8 cellular contexts compared by ENCODE assay signal in the genomic region with DNA sequence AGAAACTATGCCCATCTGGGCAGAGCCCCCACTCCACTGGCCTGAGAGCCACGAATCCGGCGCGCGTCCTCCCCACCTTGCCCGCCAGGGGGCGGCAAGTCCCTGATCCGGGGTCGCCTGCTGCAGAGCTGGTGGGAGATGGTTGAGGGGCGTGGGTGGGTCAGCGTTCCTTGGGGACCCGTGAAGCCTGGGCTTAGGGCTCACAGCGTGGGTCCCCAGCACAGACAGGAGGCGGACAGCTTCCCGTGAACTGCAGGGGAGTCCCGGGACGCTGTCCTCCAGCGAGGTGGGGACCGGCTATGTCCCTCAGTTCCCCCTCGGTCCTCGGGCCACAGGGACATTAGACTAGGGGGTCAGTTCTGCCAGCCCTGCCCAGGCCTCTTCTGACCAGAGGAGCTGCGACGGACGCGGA. TPM values are rescaled to one million over a fixed set of nuclear protein-coding genes. Genes with fewer than 3 reads are reported as not detected.
DNase-seq lines count a peak whose midpoint lies in the region; ATAC-seq and TF ChIP-seq lines count a peak whose summit lies in the region.

No MANE protein-coding gene starts in this region.

- H3K79me2 ChIP-seq in mammary epithelial cell (ENCODE audit: insufficient read depth, low read length), result peaks cover 25% of the 10 kb centered on the region

- 0% methylated on average over 10 of the region's 25 CpGs for WGBS in mammary epithelial cell (ENCODE audit: low coverage, missing lambda C conversion rate)

- peak overlapping the region; percentile 91 for H3K4me2 ChIP-seq in mammary epithelial cell (ENCODE audit: insufficient read depth, low read depth, low read length)

- H3K4me1 Mint-ChIP-seq in immature natural killer cell, result peaks cover 14% of the 10 kb centered on the region in 2 donors

- no TSS peak for BruUV-seq in mammary epithelial cell (replicated peaks; lab: Mats Ljungman, UMichigan)

- dilution Hi-C loops in mammary epithelial cell (cut with HindIII; ENCODE audit: low sequenced_read_pairs), result no loop called here

- TF ChIP-seq CTCF in WERI-Rb-1 (IDR thresholded peaks at IDR 0.05; ENCODE audit: low read depth, low read length) (peak; percentile 91), mammary epithelial cell (conservative IDR thresholded peaks at IDR 0.05 in 1 of 2, IDR thresholded peaks at IDR 0.05 in 1 of 2; ENCODE audit: extremely low read depth in 1 of 2, insufficient read depth in 1 of 2, low read depth in 1 of 2, low read length in 2 of 2) (peak; percentile 78 to 88)

- H3K36me3 ChIP-seq in WERI-Rb-1 (peaks cover 24% of the 10 kb centered on the region), mammary epithelial cell (ENCODE audit: insufficient read depth, low read length) (peaks cover 2% of the 10 kb centered on the region)

- peak overlapping the region; percentile 45 for H3K9ac ChIP-seq in mammary epithelial cell (ENCODE audit: insufficient read depth, low read length)

- H3K27me3 ChIP-seq in WERI-Rb-1 (ENCODE audit: insufficient read depth, low read depth, severe bottlenecking) (peaks cover 2% of the 10 kb centered on the region), mammary epithelial cell (ENCODE audit: insufficient read depth, low read length) (no peaks in the 10 kb centered on the region)

- peak; percentile 79 for DNase-seq in NK-92 treated with Interleukin-12 subunit alpha and Interleukin-12 subunit beta, amount 100 ng/mL, for 24 hours (lab: John Stamatoyannopoulos, UW)
- DNase-seq in NK-92 (lab: John Stamatoyannopoulos, UW; ENCODE audit: unreplicated experiment) (no peak), NCI-H146 treated with DMSO at 0.1 percent for 48 hours (lab: John Stamatoyannopoulos, UW; ENCODE audit: unreplicated experiment) (peak; percentile 33), WERI-Rb-1 (peak; percentile 85), mammary epithelial cell (no peak), immature natural killer cell (peak; percentile 70 to 76 (median 74))
- peak; percentile 78 for DNase-seq in stimulated activated CD4-positive, alpha-beta T cell treated with anti-CD3 and anti-CD28 coated beads, Interleukin-12 subunit alpha, Interleukin-12 subunit beta, amount 100 ng/mL, for 4 hours

- peaks cover 0 to 5% (median 5%) of the 10 kb centered on the region in 3 donors for H3K27me3 Mint-ChIP-seq in immature natural killer cell (ENCODE audit: low read depth in 3 of 3)

- intact Hi-C loops in mammary epithelial cell (cut with micrococcal nuclease), result loop anchor here (1.0 to 5.0 kb wide), 5 partner anchors 19 to 353 kb away; a partner anchor contains a TSS

- peak; percentile 72 for ATAC-seq in HG02852 (IDR thresholded peaks at IDR 0.05; ENCODE audit: unreplicated experiment)

- H3K27ac Mint-ChIP-seq in immature natural killer cell, result peak overlapping the region; percentile 36 to 95 (median 88)

- H3K4me3 Mint-ChIP-seq in immature natural killer cell, result peak overlapping the region; percentile 95 to 97 (median 96)

- in situ Hi-C loops in mammary epithelial cell (cut with MboI; ENCODE audit: low sequenced_read_pairs in 2 of 2), result loop anchor here (5.0 to 25.0 kb wide), 3 partner anchors 147 to 357 kb away; a partner anchor contains a TSS

- peaks cover 0 to 2% (median 0%) of the 10 kb centered on the region in 3 donors for H3K36me3 Mint-ChIP-seq in immature natural killer cell

- H3K9me3 ChIP-seq in WERI-Rb-1 (ENCODE audit: severe bottlenecking), result no peaks in the 10 kb centered on the region
- H3K9me3 ChIP-seq in mammary epithelial cell (replicated peaks; ENCODE audit: insufficient read depth, low read length), result no peaks in the 10 kb centered on the region

- no peaks in the 10 kb centered on the region for H4K20me1 ChIP-seq in mammary epithelial cell (ENCODE audit: insufficient read depth, low read length)

- CTCF ChIA-PET in mammary epithelial cell (lab: Charles Lee; ENCODE audit: low non-redundant PET), result interaction anchor here (0.6 to 1.1 kb wide), 5 partner anchors 119 to 579 kb away, joined by 3 to 9 read pairs (median 4); a partner anchor contains a TSS

- H3K4me1 ChIP-seq in mammary epithelial cell (ENCODE audit: insufficient read depth, low read length), result peaks cover 12% of the 10 kb centered on the region

- H3K9me3 Mint-ChIP-seq in immature natural killer cell, result no peaks in the 10 kb centered on the region

- H3K4me3 ChIP-seq in WERI-Rb-1 (ENCODE audit: low read depth, low read length) (peak overlapping the region; percentile 63), mammary epithelial cell (replicated peaks in 1 of 3; ENCODE audit: insufficient read depth in 1 of 3, low read depth in 2 of 3, low read length in 3 of 3) (peak overlapping the region; percentile 63 to 98 (median 71))

- peak overlapping the region; percentile 98 for H2AFZ ChIP-seq in mammary epithelial cell (ENCODE audit: low read depth, low read length)

- H3K27ac ChIP-seq in WERI-Rb-1, result peak overlapping the region; percentile 93
- peak overlapping the region; percentile 72 for H3K27ac ChIP-seq in mammary epithelial cell (ENCODE audit: insufficient read depth, low read depth, low read length)

RNA-seq across cellular contexts. Expression of a gene that starts 0.6 kb away (rescaled TPM):
- total RNA-seq in mammary epithelial cell, result 10 to 100 TPM; 29.2 to 52.2 TPM
- polyA plus RNA-seq in mammary epithelial cell, result 65.2 TPM
- polyA minus RNA-seq in mammary epithelial cell, result 17.2 TPM
- polyA plus RNA-seq in immature natural killer cell, result 10 to 100 TPM; 65.1 to 70.3 (median 67.0) TPM

RNA-seq across cellular contexts. Expression of a gene that starts 11.3 kb away (rescaled TPM):
- 10 to 100 TPM; 12.7 to 22.3 TPM for total RNA-seq in mammary epithelial cell
- polyA plus RNA-seq in mammary epithelial cell, result 4.3 TPM
- polyA minus RNA-seq in mammary epithelial cell, result 11.2 TPM
- polyA plus RNA-seq in immature natural killer cell, result 1 to 10 TPM in 1 of 3 donors, under 1 TPM in 2; 0.03 to 2.0 (median 0.47) TPM

RNA-seq across cellular contexts. Expression of a gene that starts 14.9 kb away (rescaled TPM):
- total RNA-seq in mammary epithelial cell, result not detected
- not detected for polyA plus RNA-seq in mammary epithelial cell
- polyA minus RNA-seq in mammary epithelial cell, result not detected
- not detected for polyA plus RNA-seq in immature natural killer cell

RNA-seq across cellular contexts. Expression of a gene that starts 28.0 kb away (rescaled TPM):
- not detected for total RNA-seq in mammary epithelial cell
- polyA plus RNA-seq in mammary epithelial cell (not detected), immature natural killer cell (not detected)
- polyA minus RNA-seq in mammary epithelial cell, result not detected

RNA-seq across cellular contexts. Expression of a gene that starts 31.8 kb away (rescaled TPM):
- total RNA-seq in mammary epithelial cell, result 100 to 1,000 TPM in 1 of 2 donors, 10 to 100 TPM in 1; 91.4 to 243 TPM
- 208 TPM for polyA plus RNA-seq in mammary epithelial cell
- 226 TPM for polyA minus RNA-seq in mammary epithelial cell
- 10 to 100 TPM; 61.4 to 71.8 (median 64.8) TPM for polyA plus RNA-seq in immature natural killer cell

Comparison
In these comparisons a context has a peak if more than half of its experiments do, and no peak if none do; other contexts are left out.
1. DNase-seq: peak in NK-92 treated with Interleukin-12 subunit alpha and Interleukin-12 subunit beta, amount 100 ng/mL, for 24 hours (single experiment), NCI-H146 treated with DMSO at 0.1 percent for 48 hours (single experiment), WERI-Rb-1 (single experiment), immature natural killer cell (3 of 3) and stimulated activated CD4-positive, alpha-beta T cell treated with anti-CD3 and anti-CD28 coated beads, Interleukin-12 subunit alpha, Interleukin-12 subunit beta, amount 100 ng/mL, for 4 hours (single experiment); none in NK-92 (single experiment) and mammary epithelial cell (single experiment).